In genomic region chr15:75842722-75843617, GRCh38 we compare ENCODE assay signal across 8 cellular contexts. TPM values are rescaled to one million over a fixed set of nuclear protein-coding genes. Genes with fewer than 3 reads are reported as not detected.
A peak's percentile ranks its signal among the peaks of the same experiment; 100 is the strongest.
DNase-seq lines count a peak whose midpoint lies in the region; ATAC-seq and TF ChIP-seq lines count a peak whose summit lies in the region.

Gene UBE2Q2 (plus strand): TSS chr15:75843447. CDS start chr15:75843667, 220 bp downstream.

- H3K9me3 ChIP-seq in CD8-positive, alpha-beta T cell (ENCODE audit: low read length) = no peaks in the 10 kb centered on the region
- H3K9me3 ChIP-seq in neuronal stem cell (replicated peaks in 1 of 2; ENCODE audit: control insufficient read depth in 2 of 2, insufficient read depth in 1 of 2, low read depth in 1 of 2, low read length in 2 of 2) = no peaks in the 10 kb centered on the region

- peak within 1 kb of the TSS; percentile 97 for H3K14ac ChIP-seq in neuronal stem cell (ENCODE audit: low read length)

- WGBS in neuronal stem cell (ENCODE audit: extremely low coverage in 2 of 2, insufficient read length in 2 of 2, insufficient replicate concordance in 1 of 2), 2 donors = no CpG with 5 or more reads among the region's 101 CpGs

- peak within 1 kb of the TSS; percentile 96 for H2AFZ ChIP-seq in neuronal stem cell (ENCODE audit: low read length)

- H2BK12ac ChIP-seq in neuronal stem cell (ENCODE audit: low read length) = no peak within 1 kb of the TSS

- intact Hi-C loops in CD8-positive, alpha-beta T cell (cut with DNase I, micrococcal nuclease) = loop anchor here (1.0 to 10.0 kb wide), 10 partner anchors 39 to 1579 kb away; partner anchors contain the start of genes FBXO22 (in 2 of the 2), C15orf39 (in 1 of the 2), HMG20A (in 1 of the 2) and PEAK1 (in 1 of the 2)

- peak; percentile 62 for ATAC-seq in CD8-positive, alpha-beta T cell
- peak; percentile 50 for ATAC-seq in GM21381 (IDR thresholded peaks at IDR 0.05; ENCODE audit: unreplicated experiment)

- no peaks in the 10 kb centered on the region for H3K79me1 ChIP-seq in neuronal stem cell (ENCODE audit: low read depth, low read length)

- peak within 1 kb of the TSS; percentile 98 for H4K8ac ChIP-seq in neuronal stem cell (ENCODE audit: low read depth, low read length)

- no peak for TF ChIP-seq CTCF in CD8-positive, alpha-beta T cell (IDR thresholded peaks at IDR 0.05)
- TF ChIP-seq CTCF in subcutaneous adipose tissue (IDR thresholded peaks at IDR 0.05; ENCODE audit: low read depth) = no peak

- CTCF ChIA-PET in CD8-positive, alpha-beta T cell (lab: Charles Lee) = interaction anchor here (0.6 kb wide), 1 partner anchor 1268 kb away, joined by 3 read pairs; no protein-coding TSS in a partner anchor

- peak within 1 kb of the TSS; percentile 94 for H2AK5ac ChIP-seq in neuronal stem cell (ENCODE audit: low read depth, low read length)

- H3K4me3 ChIP-seq in CD8-positive, alpha-beta T cell (ENCODE audit: low read depth, low read length) = peak within 1 kb of the TSS; percentile 73
- H3K4me3 ChIP-seq in neuronal stem cell (ENCODE audit: low read length in 2 of 2) = peak within 1 kb of the TSS; percentile 88 to 90

- H3K27ac Mint-ChIP-seq in CD8-positive, alpha-beta T cell = peak within 1 kb of the TSS; percentile 93
- peak within 1 kb of the TSS; percentile 87 to 93 (median 89) for H3K27ac Mint-ChIP-seq in IgD-negative memory B cell

- H2BK5ac ChIP-seq in neuronal stem cell (ENCODE audit: low read length) = peak within 1 kb of the TSS; percentile 93

- H3K4me2 ChIP-seq in neuronal stem cell (ENCODE audit: insufficient read depth, low read length, poor library complexity, severe bottlenecking) = peak within 1 kb of the TSS; percentile 82

- peak within 1 kb of the TSS; percentile 58 for H3K27ac ChIP-seq in CD8-positive, alpha-beta T cell (ENCODE audit: low read depth, low read length)
- peak within 1 kb of the TSS; percentile 52 for H3K27ac ChIP-seq in neuronal stem cell (replicated peaks; ENCODE audit: low read length)

- H3K9me3 Mint-ChIP-seq in CD8-positive, alpha-beta T cell = no peaks in the 10 kb centered on the region
- H3K9me3 Mint-ChIP-seq in IgD-negative memory B cell = no peaks in the 10 kb centered on the region

- H2BK120ac ChIP-seq in neuronal stem cell (ENCODE audit: low read depth, low read length) = peak within 1 kb of the TSS; percentile 25

- POLR2A ChIA-PET in CD8-positive, alpha-beta T cell (lab: Charles Lee) = interaction anchor here (1.0 to 2.2 kb wide), 8 partner anchors 10 to 389 kb away, joined by 3 to 11 read pairs (median 3); partner anchors contain the start of gene FBXO22

- H3K27me3 ChIP-seq in CD8-positive, alpha-beta T cell (ENCODE audit: insufficient read depth, low read length) = no peaks in the 10 kb centered on the region
- H3K27me3 ChIP-seq in neuronal stem cell (ENCODE audit: control insufficient read depth in 3 of 3, insufficient read depth in 3 of 3, low read depth in 1 of 3, low read length in 3 of 3) = peaks cover 0 to 11% (median 4%) of the 10 kb centered on the region in 3 experiments

- DNase-seq in CD8-positive, alpha-beta T cell = peak; percentile 38 to 78 (median 72)
- DNase-seq in SIG-M5 treated with dmso at 0.1 percent for 504 hours (lab: John Stamatoyannopoulos, UW; ENCODE audit: unreplicated experiment) (peak; percentile 56), foreskin melanocyte (peak; percentile 40), neuronal stem cell (ENCODE audit: low spot score) (peak; percentile 83)
- peak; percentile 62 for DNase-seq in activated gamma-delta T cell treated with anti-CD3 and anti-CD28 coated beads, Interleukin-2, amount 50 U/mL, for 16 hours (ENCODE audit: low read depth)

- H3K27me3 Mint-ChIP-seq in CD8-positive, alpha-beta T cell (ENCODE audit: low read depth) = no peaks in the 10 kb centered on the region
- H3K27me3 Mint-ChIP-seq in IgD-negative memory B cell = no peaks in the 10 kb centered on the region

- H3K9ac ChIP-seq in neuronal stem cell (ENCODE audit: low read depth, low read length, poor library complexity) = peak within 1 kb of the TSS; percentile 98

- H3K4ac ChIP-seq in neuronal stem cell (ENCODE audit: low read length) = peak within 1 kb of the TSS; percentile 97

- peak within 1 kb of the TSS; percentile 90 for H3K4me3 Mint-ChIP-seq in CD8-positive, alpha-beta T cell
- H3K4me3 Mint-ChIP-seq in IgD-negative memory B cell = peak within 1 kb of the TSS; percentile 90 to 98 (median 96)

- H3K36me3 ChIP-seq in CD8-positive, alpha-beta T cell (ENCODE audit: insufficient read depth, low read length) = no peaks in the 10 kb centered on the region
- peaks cover 0 to 16% of the 10 kb centered on the region in 2 donors for H3K36me3 ChIP-seq in neuronal stem cell (replicated peaks in 1 of 2; ENCODE audit: control insufficient read depth in 2 of 2, insufficient read depth in 2 of 2, low read length in 2 of 2)

- H4K91ac ChIP-seq in neuronal stem cell (ENCODE audit: low read depth, low read length, poor library complexity) = no peak within 1 kb of the TSS

- peak within 1 kb of the TSS; percentile 99 for H2BK15ac ChIP-seq in neuronal stem cell (ENCODE audit: low read length)

- H3K4me1 ChIP-seq in CD8-positive, alpha-beta T cell (ENCODE audit: insufficient read depth, low read length) = peaks cover 26% of the 10 kb centered on the region
- peaks cover 7 to 9% of the 10 kb centered on the region in 2 donors for H3K4me1 ChIP-seq in neuronal stem cell (ENCODE audit: control insufficient read depth in 2 of 2, insufficient read depth in 1 of 2, low read depth in 1 of 2, low read length in 2 of 2)

- H3K36me3 Mint-ChIP-seq in CD8-positive, alpha-beta T cell = peaks cover 7% of the 10 kb centered on the region
- H3K36me3 Mint-ChIP-seq in IgD-negative memory B cell = peaks cover 4% of the 10 kb centered on the region

- H3K4me1 Mint-ChIP-seq in CD8-positive, alpha-beta T cell (ENCODE audit: low read depth) = peaks cover 45% of the 10 kb centered on the region
- peaks cover 30 to 37% (median 35%) of the 10 kb centered on the region in 3 donors for H3K4me1 Mint-ChIP-seq in IgD-negative memory B cell

- H3K23ac ChIP-seq in neuronal stem cell (ENCODE audit: low read depth, low read length, poor library complexity) = peak within 1 kb of the TSS; percentile 87

- H3K18ac ChIP-seq in neuronal stem cell (ENCODE audit: low read length) = peak within 1 kb of the TSS; percentile 98

RNA-seq across cellular contexts. Expression of gene UBE2Q2, which starts in this region (rescaled TPM):
- total RNA-seq in CD8-positive, alpha-beta T cell = 10 to 100 TPM; 28.5 to 30.4 TPM
- polyA plus RNA-seq in IgD-negative memory B cell = 21.4 TPM
- polyA plus RNA-seq in neuronal stem cell (2013, experiment 1 of 2) = 10.6 TPM
- polyA plus RNA-seq in neuronal stem cell (2013, experiment 2 of 2) = 11.0 TPM
- 10 to 100 TPM; 40.5 to 67.7 (median 51.8) TPM for total RNA-seq in subcutaneous adipose tissue

Comparison
In these comparisons a context has a peak if more than half of its experiments do, and no peak if none do; other contexts are left out.
1. Peak in every context shown above with its lines: DNase-seq, ATAC-seq, H3K4me3 ChIP-seq and H3K27ac ChIP-seq.